ENCODE assay signal across 8 cellular contexts in the genomic region with DNA sequence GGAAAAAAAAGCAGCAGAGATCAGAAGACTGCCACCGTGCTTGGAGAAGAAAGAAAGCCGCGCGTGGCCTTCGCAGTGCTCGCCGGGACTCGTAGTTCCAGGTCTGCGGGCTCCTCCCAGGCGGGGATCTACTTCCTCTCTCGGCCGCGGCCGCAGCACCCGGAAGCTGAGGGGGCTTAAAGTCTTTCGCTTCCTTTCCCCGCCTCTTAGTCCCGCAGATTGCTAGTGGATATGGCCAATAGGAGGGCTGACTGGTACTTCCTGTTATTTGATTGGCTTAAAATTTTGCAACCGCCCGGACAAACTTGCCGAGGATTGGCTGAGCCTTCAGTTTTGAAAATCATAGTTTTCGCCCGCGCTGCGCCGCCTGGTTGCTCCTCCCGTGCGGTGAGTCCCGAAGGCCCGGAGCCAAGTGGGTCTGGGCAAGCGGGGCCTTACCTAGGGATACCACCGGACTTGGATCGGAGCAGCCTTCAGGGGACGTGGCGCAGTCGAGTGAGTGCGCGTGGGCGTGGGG.
A peak's percentile ranks its signal among the peaks of the same experiment; 100 is the strongest.
DNase-seq lines count a peak whose midpoint lies in the region; ATAC-seq and TF ChIP-seq lines count a peak whose summit lies in the region.

A gene (plus strand): TSS at position 343 of the 517 bp plus-strand sequence. CDS start 4,151 bp downstream, outside the sequence.

- DNase-seq in AG10803 (ENCODE audit: low read depth) (peak; percentile 98), NCI-H446 treated with DMSO at 0.1 percent for 48 hours (lab: John Stamatoyannopoulos, UW) (peak; percentile 99), cerebellar nuclear complex (lab: John Stamatoyannopoulos, UW) (peak; percentile 93), islet precursor cell (peak; percentile 99)
- peak; percentile 91 for DNase-seq in stimulated activated CD4-positive, alpha-beta T cell treated with anti-CD3 and anti-CD28 coated beads, Interleukin-12 subunit alpha, Interleukin-12 subunit beta, amount 100 ng/mL, for 48 hours (ENCODE audit: low read depth in 2 of 3, low spot score in 1 of 3)

- 0 out of 2 replicates have a peak, but pooled peaks have one; percentile 1 for TF ChIP-seq CTCF in AG10803 (conservative IDR thresholded peaks at IDR 0.05; ENCODE audit: low read length)

- H3K4me3 ChIP-seq in AG10803 (ENCODE audit: low read length): peak within 1 kb of the TSS; percentile 98

- ATAC-seq in GM19035 (IDR thresholded peaks at IDR 0.05; ENCODE audit: unreplicated experiment) (peak; percentile 92), HG03354 (IDR thresholded peaks at IDR 0.05; ENCODE audit: poor library complexity, severe bottlenecking, unreplicated experiment) (peak; percentile 97)
- peak; percentile 99 for ATAC-seq in activated CD4-positive, CD25-positive, alpha-beta regulatory T cell treated with anti-CD3 and anti-CD28 coated beads, Interleukin-2, amount 50 U/mL, for 24 hours

Comparison
In these comparisons a context has a peak if more than half of its experiments do, and no peak if none do; other contexts are left out.
1. Peak in every context shown above with its lines: DNase-seq, ATAC-seq and H3K4me3 ChIP-seq.